1 cellular context compared by ENCODE assay signal in genomic region chr3:33936171-33936920, GRCh38.
TF ChIP-seq lines count a peak whose summit lies in the region.

No MANE protein-coding gene starts in this region.

TF ChIP-seq in K562, 482 proteins besides CTCF, POLR2A, EP300 and RAD21 (continued from another document and continues in another):
- TF ChIP-seq USF1 (CRISPR knock-in tag; IDR thresholded peaks at IDR 0.05) (peak; percentile 96), ZBTB49 (CRISPR knock-in tag; IDR thresholded peaks at IDR 0.05; ENCODE audit: borderline replicate concordance) (no peak), MCM7 (IDR thresholded peaks at IDR 0.05) (no peak), ZFX (CRISPR knock-in tag; IDR thresholded peaks at IDR 0.05) (no peak), POLR3G (IDR thresholded peaks at IDR 0.05; ENCODE audit: extremely low read depth, insufficient read length, insufficient replicate concordance) (no peak), DMBX1 (CRISPR knock-in tag; IDR thresholded peaks at IDR 0.05; ENCODE audit: borderline replicate concordance) (peak; percentile 55; the same call in 1 of the 2 replicates), ARID1B (IDR thresholded peaks at IDR 0.05) (peak; percentile 93), POLR2AphosphoS5 (IDR thresholded peaks at IDR 0.05; ENCODE audit: control insufficient read depth, insufficient read depth, low read depth, low read length) (peak; percentile 82), DIDO1 (tag; IDR thresholded peaks at IDR 0.05; ENCODE audit: low read depth) (no peak), ZNF140 (CRISPR knock-in tag; IDR thresholded peaks at IDR 0.05) (no peak), SPI1 (IDR thresholded peaks at IDR 0.05; ENCODE audit: borderline replicate concordance, low read depth, low read length) (no peak), XRCC3 (IDR thresholded peaks at IDR 0.05) (no peak), RFX5 (IDR thresholded peaks at IDR 0.05; ENCODE audit: low read depth, low read length) (no peak), TAF1 (IDR thresholded peaks at IDR 0.05; ENCODE audit: control insufficient read depth, extremely low read depth, insufficient read depth, low read length, severe bottlenecking) (no peak), ZBTB1 (CRISPR knock-in tag; IDR thresholded peaks at IDR 0.05; ENCODE audit: borderline replicate concordance, low read depth) (no peak), TAF9B (IDR thresholded peaks at IDR 0.05; ENCODE audit: partially characterized antibody) (peak; percentile 38), CBX3 (IDR thresholded peaks at IDR 0.05; ENCODE audit: borderline replicate concordance in 1 of 2, low read length in 2 of 2) (0 out of 3 replicates have a peak, but pooled peaks of 1 of the 2 experiments have one; percentile 2), HNRNPLL (IDR thresholded peaks at IDR 0.05; ENCODE audit: low read depth, low read length, poor library complexity, severe bottlenecking) (no peak), U2AF2 (optimal IDR thresholded peaks at IDR 0.05; ENCODE audit: low read depth, low read length) (no peak), ZHX1 (conservative IDR thresholded peaks at IDR 0.05; ENCODE audit: low read length) (no peak), ID3 (CRISPR knock-in tag; IDR thresholded peaks at IDR 0.05) (no peak), ID3 (tag; IDR thresholded peaks at IDR 0.05) (peak; percentile 73), ZNF77 (CRISPR knock-in tag; IDR thresholded peaks at IDR 0.05) (no peak), ZNF280A (IDR thresholded peaks at IDR 0.05; ENCODE audit: low read depth, partially characterized antibody) (no peak), FOXJ2 (tag; IDR thresholded peaks at IDR 0.05) (peak; percentile 66; the same call in 1 of the 2 replicates), HDAC6 (IDR thresholded peaks at IDR 0.05; ENCODE audit: low read depth, low read length) (no peak), BRF2 (IDR thresholded peaks at IDR 0.05; ENCODE audit: borderline replicate concordance, insufficient read depth, insufficient read length) (no peak), PHF8 (IDR thresholded peaks at IDR 0.05; ENCODE audit: borderline replicate concordance, low read length) (peak; percentile 17; the same call in 1 of the 2 replicates), ZFP1 (CRISPR knock-in tag; IDR thresholded peaks at IDR 0.05) (no peak), CEBPG (CRISPR knock-in tag; IDR thresholded peaks at IDR 0.05) (no peak), CEBPG (tag; conservative IDR thresholded peaks at IDR 0.05 in 1 of 2, IDR thresholded peaks at IDR 0.05 in 1 of 2) (no peak), ZNF407 (IDR thresholded peaks at IDR 0.05; ENCODE audit: low read depth) (no peak), UBTF (IDR thresholded peaks at IDR 0.05; ENCODE audit: borderline replicate concordance in 1 of 2, low read depth in 2 of 2, low read length in 2 of 2) (no peak), LARP7 (IDR thresholded peaks at IDR 0.05) (no peak), SRSF7 (optimal IDR thresholded peaks at IDR 0.05; ENCODE audit: low read depth, low read length) (no peak), RHOXF2B (CRISPR knock-in tag; conservative IDR thresholded peaks at IDR 0.05) (no peak), MCM3 (IDR thresholded peaks at IDR 0.05) (no peak), SMARCC2 (IDR thresholded peaks at IDR 0.05; ENCODE audit: low read depth) (peak; percentile 32; the same call in 1 of the 2 replicates), KLF10 (CRISPR knock-in tag; IDR thresholded peaks at IDR 0.05) (no peak), ZNF174 (CRISPR knock-in tag; IDR thresholded peaks at IDR 0.05) (no peak), NONO (IDR thresholded peaks at IDR 0.05; ENCODE audit: low read depth in 2 of 2, low read length in 1 of 2) (no peak), ZNF79 (CRISPR knock-in tag; IDR thresholded peaks at IDR 0.05; ENCODE audit: low read depth) (no peak), ZBTB2 (IDR thresholded peaks at IDR 0.05) (no peak)
